2 cellular contexts compared by ENCODE assay signal in genomic region chr16:81975637-81976036, GRCh38.
TF ChIP-seq lines count a peak whose summit lies in the region.

No MANE protein-coding gene starts in this region.

TF ChIP-seq in GM23338, 12 proteins besides CTCF, POLR2A, EP300 and RAD21:
- TF ChIP-seq NANOG (IDR thresholded peaks at IDR 0.05; ENCODE audit: borderline replicate concordance): peak; percentile 72
- TF ChIP-seq REST (IDR thresholded peaks at IDR 0.05; ENCODE audit: unreplicated experiment): no peak

TF ChIP-seq in H1, 55 proteins besides CTCF, POLR2A, EP300 and RAD21:
- TF ChIP-seq RXRA (IDR thresholded peaks at IDR 0.05; ENCODE audit: insufficient read depth, low read depth, low read length) (no peak), CHD7 (IDR thresholded peaks at IDR 0.05; ENCODE audit: insufficient replicate concordance, low read length) (peak; percentile 33), HDAC2 (IDR thresholded peaks at IDR 0.05; ENCODE audit: borderline replicate concordance in 1 of 2, low read depth in 2 of 2, low read length in 2 of 2) (0 out of 4 replicates have a peak, but pooled peaks of 1 of the 2 experiments have one; percentile 36), POU5F1 (IDR thresholded peaks at IDR 0.05; ENCODE audit: low read depth, low read length) (0 out of 2 replicates have a peak, but pooled peaks have one; percentile 51), CBX5 (IDR thresholded peaks at IDR 0.05; ENCODE audit: low read depth, low read length) (no peak)
